In the genomic region with DNA sequence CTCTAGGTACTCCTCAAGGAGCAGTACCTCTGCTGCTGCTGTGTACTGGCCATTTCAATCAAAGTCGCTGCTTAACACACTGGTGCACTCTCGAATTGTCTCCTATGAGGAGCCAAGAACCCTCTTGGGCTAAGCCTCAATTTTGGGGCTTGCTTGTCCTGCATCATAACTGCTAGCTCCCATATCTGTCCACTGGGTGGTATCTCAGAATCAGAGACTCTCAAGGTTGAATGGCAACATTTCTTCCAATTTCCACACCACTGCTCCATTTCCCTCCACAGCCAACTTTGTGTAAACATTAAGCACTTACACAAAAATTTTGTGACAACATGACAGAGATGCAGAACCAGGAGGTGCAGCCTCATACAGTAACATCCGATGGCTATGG, we compare ENCODE assay signal across 2 cellular contexts.
TF ChIP-seq lines count a peak whose summit lies in the region.

No MANE protein-coding gene starts in this region.

TF ChIP-seq in IMR-90, 13 proteins besides CTCF, POLR2A, EP300 and RAD21:
- no peak for TF ChIP-seq CEBPB (IDR thresholded peaks at IDR 0.05; ENCODE audit: low read depth, low read length)
- TF ChIP-seq SMC3 (IDR thresholded peaks at IDR 0.05; ENCODE audit: low read depth, low read length): no peak
- TF ChIP-seq FOS (IDR thresholded peaks at IDR 0.05; ENCODE audit: low read depth, low read length): no peak
- TF ChIP-seq BHLHE40 (IDR thresholded peaks at IDR 0.05; ENCODE audit: low read depth, low read length): no peak
- TF ChIP-seq MAZ (IDR thresholded peaks at IDR 0.05; ENCODE audit: borderline replicate concordance, low read depth, low read length): no peak
- TF ChIP-seq NFE2L2 (IDR thresholded peaks at IDR 0.05; ENCODE audit: low read depth, low read length): no peak
- TF ChIP-seq, protein P1, sequence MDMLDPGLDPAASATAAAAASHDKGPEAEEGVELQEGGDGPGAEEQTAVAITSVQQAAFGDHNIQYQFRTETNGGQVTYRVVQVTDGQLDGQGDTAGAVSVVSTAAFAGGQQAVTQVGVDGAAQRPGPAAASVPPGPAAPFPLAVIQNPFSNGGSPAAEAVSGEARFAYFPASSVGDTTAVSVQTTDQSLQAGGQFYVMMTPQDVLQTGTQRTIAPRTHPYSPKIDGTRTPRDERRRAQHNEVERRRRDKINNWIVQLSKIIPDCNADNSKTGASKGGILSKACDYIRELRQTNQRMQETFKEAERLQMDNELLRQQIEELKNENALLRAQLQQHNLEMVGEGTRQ (IDR thresholded peaks at IDR 0.05; ENCODE audit: low read depth, low read length): no peak
- TF ChIP-seq CHD1 (IDR thresholded peaks at IDR 0.05; ENCODE audit: low read depth, low read length): no peak
- no peak for TF ChIP-seq RCOR1 (IDR thresholded peaks at IDR 0.05; ENCODE audit: insufficient replicate concordance, low read length)
- TF ChIP-seq MAFK (IDR thresholded peaks at IDR 0.05; ENCODE audit: low read depth, low read length): no peak
- TF ChIP-seq, protein P2, sequence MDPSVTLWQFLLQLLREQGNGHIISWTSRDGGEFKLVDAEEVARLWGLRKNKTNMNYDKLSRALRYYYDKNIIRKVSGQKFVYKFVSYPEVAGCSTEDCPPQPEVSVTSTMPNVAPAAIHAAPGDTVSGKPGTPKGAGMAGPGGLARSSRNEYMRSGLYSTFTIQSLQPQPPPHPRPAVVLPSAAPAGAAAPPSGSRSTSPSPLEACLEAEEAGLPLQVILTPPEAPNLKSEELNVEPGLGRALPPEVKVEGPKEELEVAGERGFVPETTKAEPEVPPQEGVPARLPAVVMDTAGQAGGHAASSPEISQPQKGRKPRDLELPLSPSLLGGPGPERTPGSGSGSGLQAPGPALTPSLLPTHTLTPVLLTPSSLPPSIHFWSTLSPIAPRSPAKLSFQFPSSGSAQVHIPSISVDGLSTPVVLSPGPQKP (IDR thresholded peaks at IDR 0.05; ENCODE audit: borderline replicate concordance, low read depth, low read length): no peak
- TF ChIP-seq RFX5 (IDR thresholded peaks at IDR 0.05; ENCODE audit: low read depth, low read length): no peak
- TF ChIP-seq MXI1 (IDR thresholded peaks at IDR 0.05; ENCODE audit: borderline replicate concordance, low read depth, low read length): no peak

TF ChIP-seq in K562, 482 proteins besides CTCF, POLR2A, EP300 and RAD21:
- TF ChIP-seq, protein P3, sequence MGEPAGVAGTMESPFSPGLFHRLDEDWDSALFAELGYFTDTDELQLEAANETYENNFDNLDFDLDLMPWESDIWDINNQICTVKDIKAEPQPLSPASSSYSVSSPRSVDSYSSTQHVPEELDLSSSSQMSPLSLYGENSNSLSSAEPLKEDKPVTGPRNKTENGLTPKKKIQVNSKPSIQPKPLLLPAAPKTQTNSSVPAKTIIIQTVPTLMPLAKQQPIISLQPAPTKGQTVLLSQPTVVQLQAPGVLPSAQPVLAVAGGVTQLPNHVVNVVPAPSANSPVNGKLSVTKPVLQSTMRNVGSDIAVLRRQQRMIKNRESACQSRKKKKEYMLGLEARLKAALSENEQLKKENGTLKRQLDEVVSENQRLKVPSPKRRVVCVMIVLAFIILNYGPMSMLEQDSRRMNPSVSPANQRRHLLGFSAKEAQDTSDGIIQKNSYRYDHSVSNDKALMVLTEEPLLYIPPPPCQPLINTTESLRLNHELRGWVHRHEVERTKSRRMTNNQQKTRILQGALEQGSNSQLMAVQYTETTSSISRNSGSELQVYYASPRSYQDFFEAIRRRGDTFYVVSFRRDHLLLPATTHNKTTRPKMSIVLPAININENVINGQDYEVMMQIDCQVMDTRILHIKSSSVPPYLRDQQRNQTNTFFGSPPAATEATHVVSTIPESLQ (CRISPR knock-in tag; IDR thresholded peaks at IDR 0.05): 0 out of 2 replicates have a peak, but pooled peaks have one; percentile 24
- TF ChIP-seq, protein P4, sequence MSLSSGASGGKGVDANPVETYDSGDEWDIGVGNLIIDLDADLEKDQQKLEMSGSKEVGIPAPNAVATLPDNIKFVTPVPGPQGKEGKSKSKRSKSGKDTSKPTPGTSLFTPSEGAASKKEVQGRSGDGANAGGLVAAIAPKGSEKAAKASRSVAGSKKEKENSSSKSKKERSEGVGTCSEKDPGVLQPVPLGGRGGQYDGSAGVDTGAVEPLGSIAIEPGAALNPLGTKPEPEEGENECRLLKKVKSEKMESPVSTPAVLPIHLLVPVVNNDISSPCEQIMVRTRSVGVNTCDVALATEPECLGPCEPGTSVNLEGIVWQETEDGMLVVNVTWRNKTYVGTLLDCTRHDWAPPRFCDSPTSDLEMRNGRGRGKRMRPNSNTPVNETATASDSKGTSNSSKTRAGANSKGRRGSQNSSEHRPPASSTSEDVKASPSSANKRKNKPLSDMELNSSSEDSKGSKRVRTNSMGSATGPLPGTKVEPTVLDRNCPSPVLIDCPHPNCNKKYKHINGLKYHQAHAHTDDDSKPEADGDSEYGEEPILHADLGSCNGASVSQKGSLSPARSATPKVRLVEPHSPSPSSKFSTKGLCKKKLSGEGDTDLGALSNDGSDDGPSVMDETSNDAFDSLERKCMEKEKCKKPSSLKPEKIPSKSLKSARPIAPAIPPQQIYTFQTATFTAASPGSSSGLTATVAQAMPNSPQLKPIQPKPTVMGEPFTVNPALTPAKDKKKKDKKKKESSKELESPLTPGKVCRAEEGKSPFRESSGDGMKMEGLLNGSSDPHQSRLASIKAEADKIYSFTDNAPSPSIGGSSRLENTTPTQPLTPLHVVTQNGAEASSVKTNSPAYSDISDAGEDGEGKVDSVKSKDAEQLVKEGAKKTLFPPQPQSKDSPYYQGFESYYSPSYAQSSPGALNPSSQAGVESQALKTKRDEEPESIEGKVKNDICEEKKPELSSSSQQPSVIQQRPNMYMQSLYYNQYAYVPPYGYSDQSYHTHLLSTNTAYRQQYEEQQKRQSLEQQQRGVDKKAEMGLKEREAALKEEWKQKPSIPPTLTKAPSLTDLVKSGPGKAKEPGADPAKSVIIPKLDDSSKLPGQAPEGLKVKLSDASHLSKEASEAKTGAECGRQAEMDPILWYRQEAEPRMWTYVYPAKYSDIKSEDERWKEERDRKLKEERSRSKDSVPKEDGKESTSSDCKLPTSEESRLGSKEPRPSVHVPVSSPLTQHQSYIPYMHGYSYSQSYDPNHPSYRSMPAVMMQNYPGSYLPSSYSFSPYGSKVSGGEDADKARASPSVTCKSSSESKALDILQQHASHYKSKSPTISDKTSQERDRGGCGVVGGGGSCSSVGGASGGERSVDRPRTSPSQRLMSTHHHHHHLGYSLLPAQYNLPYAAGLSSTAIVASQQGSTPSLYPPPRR (CRISPR knock-in tag; IDR thresholded peaks at IDR 0.05; ENCODE audit: borderline replicate concordance): no peak
